ENCODE assay signal across 17 cellular contexts in genomic region chr4:56050584-56050983, GRCh38.
DNase-seq lines count a peak whose midpoint lies in the region; ATAC-seq, FAIRE-seq and TF ChIP-seq lines count a peak whose summit lies in the region.
"Had no signal": no experiment of that assay in that cellular context is flagged by ENCODE, and none has a peak within 500 bp of the region (broad histone marks: within the 10 kb centered on the region; RNA-seq: fewer than 3 reads in every experiment).

No MANE protein-coding gene starts in this region.

- H3K36me3 ChIP-seq in HepG2 (replicated peaks in 1 of 2; ENCODE audit: control insufficient read depth in 1 of 2, insufficient read depth in 2 of 2, low read length in 2 of 2) = no peaks in the 10 kb centered on the region
- H3K36me3 ChIP-seq in right lobe of liver = no peaks in the 10 kb centered on the region
- no peaks in the 10 kb centered on the region for H3K36me3 ChIP-seq in endodermal cell (ENCODE audit: control insufficient read depth, insufficient read depth, low read length)
- H3K36me3 ChIP-seq in smooth muscle cell (ENCODE audit: low read depth) = no peaks in the 10 kb centered on the region
- no peaks in the 10 kb centered on the region for H3K36me3 ChIP-seq in kidney (ENCODE audit: control insufficient read depth in 1 of 2, insufficient read depth in 2 of 2, low read length in 2 of 2)
- H3K36me3 ChIP-seq: neutrophil had no signal

- TF ChIP-seq EP300 in HepG2 (IDR thresholded peaks at IDR 0.05; ENCODE audit: low read depth in 2 of 2, low read length in 2 of 2) = no peak
- TF ChIP-seq EP300 in HepG2 (CRISPR knock-in tag; IDR thresholded peaks at IDR 0.05; ENCODE audit: borderline replicate concordance) = no peak

- no peak for ATAC-seq in HepG2
- no peak for ATAC-seq in right lobe of liver
- ATAC-seq: activated CD8-positive, alpha-beta memory T cell treated with anti-CD3 and anti-CD28 coated beads, Interleukin-2, amount 10 ng/mL, durations not matched to agents 7 days and 5 days; activated naive CD8-positive, alpha-beta T cell treated with anti-CD3 and anti-CD28 coated beads, Interleukin-2, amount 50 U/mL, for 24 hours had no signal

- CTCF ChIA-PET in HepG2 (lab: Yijun Ruan, JAX; ENCODE audit: low intra/inter-chr PET ratio, low total read pairs) = no interaction called here

- peaks cover 34% of the 10 kb centered on the region for H3K4me1 Mint-ChIP-seq in endodermal cell

- no peaks in the 10 kb centered on the region for H3K9me3 ChIP-seq in HepG2 (ENCODE audit: low read length)
- no peaks in the 10 kb centered on the region for H3K9me3 ChIP-seq in right lobe of liver
- no peaks in the 10 kb centered on the region for H3K9me3 ChIP-seq in endodermal cell (ENCODE audit: control insufficient read depth, low read length)
- H3K9me3 ChIP-seq in smooth muscle cell (replicated peaks; ENCODE audit: low read depth) = no peaks in the 10 kb centered on the region
- no peaks in the 10 kb centered on the region for H3K9me3 ChIP-seq in kidney (ENCODE audit: control insufficient read depth in 1 of 2, low read length in 2 of 2)
- H3K9me3 ChIP-seq: neutrophil had no signal

- H3K9me3 Mint-ChIP-seq in endodermal cell = no peaks in the 10 kb centered on the region
- H3K9me3 Mint-ChIP-seq: activated naive CD8-positive, alpha-beta T cell treated with anti-CD3 and anti-CD28 coated beads, Interleukin-2, amount 50 U/mL, for 24 hours had no signal

- no peaks in the 10 kb centered on the region for H3K36me3 Mint-ChIP-seq in endodermal cell (ENCODE audit: low read depth)
- H3K36me3 Mint-ChIP-seq: activated CD8-positive, alpha-beta memory T cell treated with anti-CD3 and anti-CD28 coated beads, Interleukin-2, amount 10 ng/mL, durations not matched to agents 7 days and 5 days; CD4-positive, CD25-positive, alpha-beta regulatory T cell had no signal

- H3K27me3 ChIP-seq in HepG2 (ENCODE audit: control insufficient read depth in 1 of 2, insufficient read depth in 2 of 2, low read length in 2 of 2) (peaks cover 0 to 3% of the 10 kb centered on the region in 2 experiments; a peak in 1 of 5 replicates), right lobe of liver (peaks cover 0 to 14% of the 10 kb centered on the region in 2 donors), endodermal cell (ENCODE audit: control insufficient read depth, insufficient read depth, low read length, poor library complexity, severe bottlenecking) (no peaks in the 10 kb centered on the region), smooth muscle cell (ENCODE audit: low read depth) (peaks cover 3% of the 10 kb centered on the region)

- no peak for TF ChIP-seq CTCF in HepG2 (CRISPR knock-in tag; IDR thresholded peaks at IDR 0.05)
- no peak for TF ChIP-seq CTCF in right lobe of liver (IDR thresholded peaks at IDR 0.05)
- TF ChIP-seq CTCF in endodermal cell (conservative IDR thresholded peaks at IDR 0.05) = no peak
- TF ChIP-seq CTCF in smooth muscle cell (IDR thresholded peaks at IDR 0.05; ENCODE audit: borderline replicate concordance, insufficient read depth, poor library complexity, severe bottlenecking) = no peak
- no peak for TF ChIP-seq CTCF in kidney (IDR thresholded peaks at IDR 0.05; ENCODE audit: borderline replicate concordance, extremely low read depth, insufficient read depth)

- peak overlapping the region; percentile 98 for H3K27ac Mint-ChIP-seq in endodermal cell
- H3K27ac Mint-ChIP-seq: activated CD8-positive, alpha-beta memory T cell treated with anti-CD3 and anti-CD28 coated beads, Interleukin-2, amount 10 ng/mL, durations not matched to agents 7 days and 5 days; activated naive CD8-positive, alpha-beta T cell treated with anti-CD3 and anti-CD28 coated beads, Interleukin-2, amount 50 U/mL, for 24 hours; CD4-positive, CD25-positive, alpha-beta regulatory T cell had no signal

- no peak for FAIRE-seq in HepG2 (lab: Jason Lieb, UNC)
- no peak for FAIRE-seq in kidney (lab: Jason Lieb, UNC)

- H3K4me1 ChIP-seq in HepG2 (ENCODE audit: insufficient read depth, low read length) = peaks cover 28% of the 10 kb centered on the region
- peaks cover 0 to 7% (median under 1%) of the 10 kb centered on the region in 4 donors for H3K4me1 ChIP-seq in right lobe of liver
- peaks cover 13% of the 10 kb centered on the region for H3K4me1 ChIP-seq in endodermal cell (ENCODE audit: control insufficient read depth, insufficient read depth, low read length)
- H3K4me1 ChIP-seq in smooth muscle cell (ENCODE audit: low read depth) = peaks cover 13% of the 10 kb centered on the region
- H3K4me1 ChIP-seq in kidney (ENCODE audit: control insufficient read depth in 1 of 2, insufficient read depth in 1 of 2, low read depth in 1 of 2, low read length in 2 of 2) = peaks cover 0 to 5% of the 10 kb centered on the region in 2 donors

- intact Hi-C loops in HepG2 (cut with micrococcal nuclease; ENCODE audit: unreplicated experiment) = no loop called here
- intact Hi-C loops in right lobe of liver (cut with DNase I) = no loop called here
- intact Hi-C loops in kidney (cut with DNase I) = no loop called here

- WGBS in HepG2 (ENCODE audit: low lambda C conversion rate) = 78% methylated on average over 2 of the region's 2 CpGs
- WGBS in right lobe of liver (ENCODE audit: insufficient coverage, low coverage, low lambda C conversion rate, missing lambda C conversion rate) = 56% methylated on average over 2 of the region's 2 CpGs
- WGBS in endodermal cell (ENCODE audit: insufficient coverage in 1 of 2, insufficient read length in 1 of 2), 2 experiments = 60% methylated on average over 1 to 2 of the region's 2 CpGs
- 71% methylated on average over 2 of the region's 2 CpGs for WGBS in smooth muscle cell (ENCODE audit: low lambda C conversion rate)

- no peaks in the 10 kb centered on the region for H4K20me1 ChIP-seq in HepG2 (ENCODE audit: insufficient read depth, low read length)
- no peaks in the 10 kb centered on the region for H4K20me1 ChIP-seq in smooth muscle cell (ENCODE audit: low read depth)

- H3K79me2 ChIP-seq in HepG2 (ENCODE audit: insufficient read depth, low read length) (no peaks in the 10 kb centered on the region), smooth muscle cell (ENCODE audit: low read depth) (peaks cover 36% of the 10 kb centered on the region)

- no peaks in the 10 kb centered on the region for H3F3A ChIP-seq in smooth muscle cell (ENCODE audit: low read depth)

- H3K9ac ChIP-seq in HepG2 (ENCODE audit: insufficient read depth, low read depth, low read length) = no peak overlapping the region
- peak overlapping the region; percentile 84 for H3K9ac ChIP-seq in endodermal cell (ENCODE audit: extremely low read depth, low read length, poor library complexity, severe bottlenecking)
- no peak overlapping the region for H3K9ac ChIP-seq in smooth muscle cell (ENCODE audit: low read depth)
- no peak overlapping the region for H3K9ac ChIP-seq in kidney (ENCODE audit: low read length in 2 of 2)

- DNase-seq in HepG2 (ENCODE audit: low spot score) = no peak
- DNase-seq in right lobe of liver = no peak
- peak; percentile 61 for DNase-seq in OCI-M1 (lab: John Stamatoyannopoulos, UW)
- no peak for DNase-seq in endodermal cell
- DNase-seq in smooth muscle cell (lab: John Stamatoyannopoulos, UW; ENCODE audit: unreplicated experiment) = no peak
- no peak for DNase-seq in activated naive CD4-positive, alpha-beta T cell treated with Interleukin-2 at 50 U/mL for 16 hours
- no peak for DNase-seq in NCI-H526 treated with DMSO at 0.1 percent for 48 hours (lab: John Stamatoyannopoulos, UW)
- no peak for DNase-seq in kidney
- DNase-seq: activated CD8-positive, alpha-beta memory T cell treated with anti-CD3 and anti-CD28 coated beads, Interleukin-2, amount 10 ng/mL, durations not matched to agents 7 days and 5 days; activated naive CD8-positive, alpha-beta T cell treated with anti-CD3 and anti-CD28 coated beads, Interleukin-2, amount 50 U/mL, for 24 hours; foreskin melanocyte; IMR-90; stimulated activated CD4-positive, alpha-beta T cell treated with anti-CD3 and anti-CD28 coated beads, Interleukin-12 subunit alpha, Interleukin-12 subunit beta, amount 100 ng/mL, for 4 hours had no signal

- BruUV-seq in HepG2 (replicated peaks; lab: Mats Ljungman, UMichigan) = no TSS peak

- POLR2A ChIA-PET in HepG2 (lab: Yijun Ruan, JAX) = no interaction called here

- H3K27ac ChIP-seq in HepG2 (ENCODE audit: extremely low read length, insufficient read depth, low read length) (no peak overlapping the region), right lobe of liver (no peak overlapping the region), endodermal cell (ENCODE audit: low read depth, low read length) (no peak overlapping the region), smooth muscle cell (ENCODE audit: low read depth) (no peak overlapping the region), kidney (ENCODE audit: low read depth in 2 of 2, low read length in 2 of 2) (no peak overlapping the region)
- H3K27ac ChIP-seq: coronary artery, neutrophil, VCaP had no signal

- no peak for TF ChIP-seq POLR2A in HepG2 (IDR thresholded peaks at IDR 0.05; ENCODE audit: insufficient read depth in 1 of 2, low read depth in 2 of 2, low read length in 2 of 2)
- TF ChIP-seq POLR2A in right lobe of liver (IDR thresholded peaks at IDR 0.05) = no peak

- peak overlapping the region in 1 of 3 experiments; percentile 72; a peak in 1 of 6 replicates for H3K4me3 ChIP-seq in HepG2 (replicated peaks in 1 of 3; ENCODE audit: insufficient read depth in 1 of 3, low read depth in 2 of 3, low read length in 3 of 3)
- no peak overlapping the region for H3K4me3 ChIP-seq in right lobe of liver
- H3K4me3 ChIP-seq in endodermal cell (ENCODE audit: low read length) = peak overlapping the region; percentile 87
- peak overlapping the region; percentile 89 for H3K4me3 ChIP-seq in smooth muscle cell
- no peak overlapping the region for H3K4me3 ChIP-seq in kidney (ENCODE audit: low read length in 2 of 2)

- H3K4me3 Mint-ChIP-seq in endodermal cell = peak overlapping the region; percentile 93

- H3K27me3 Mint-ChIP-seq in endodermal cell (ENCODE audit: insufficient read depth) = peaks cover 11% of the 10 kb centered on the region

- H2AFZ ChIP-seq in HepG2 (ENCODE audit: low read length) (no peak overlapping the region), smooth muscle cell (ENCODE audit: low read depth) (peak overlapping the region; percentile 31)

- no peak for TF ChIP-seq RAD21 in HepG2 (CRISPR knock-in tag; IDR thresholded peaks at IDR 0.05)

- in situ Hi-C loops in HepG2 (cut with HindIII; ENCODE audit: extremely low pct_ligation_motif_present, low pct_unique_long_range_greater_than_20kb) = no loop called here

- peak overlapping the region; percentile 92 for H3K4me2 ChIP-seq in HepG2 (ENCODE audit: low read depth, low read length)
- H3K4me2 ChIP-seq in smooth muscle cell = peak overlapping the region; percentile 96

TF ChIP-seq in HepG2, 621 proteins besides CTCF, POLR2A, EP300 and RAD21 (continues in another document):
- TF ChIP-seq ZNF382 (CRISPR knock-in tag; IDR thresholded peaks at IDR 0.05; ENCODE audit: borderline replicate concordance) (no peak), SKI (IDR thresholded peaks at IDR 0.05; ENCODE audit: partially characterized antibody) (no peak), MXD4 (CRISPR knock-in tag; IDR thresholded peaks at IDR 0.05) (no peak), ZNF670 (CRISPR knock-in tag; IDR thresholded peaks at IDR 0.05; ENCODE audit: borderline replicate concordance) (no peak), ZNF777 (CRISPR knock-in tag; IDR thresholded peaks at IDR 0.05) (no peak), POLR2AphosphoS5 (IDR thresholded peaks at IDR 0.05; ENCODE audit: low read depth, low read length) (no peak), KDM4B (CRISPR knock-in tag; IDR thresholded peaks at IDR 0.05) (no peak)

Comparison
In these comparisons a context has a peak if more than half of its experiments do, and no peak if none do; other contexts are left out.
1. H3K4me3 ChIP-seq: peak in endodermal cell (single experiment) and smooth muscle cell (single experiment); none in right lobe of liver (0 of 3) and kidney (0 of 2).